In genomic region chr3:11774296-11774877, GRCh38 we compare ENCODE assay signal across 8 cellular contexts.
DNase-seq lines count a peak whose midpoint lies in the region; TF ChIP-seq lines count a peak whose summit lies in the region.

No MANE protein-coding gene starts in this region.

- H3K27ac ChIP-seq in 22Rv1 (no peak overlapping the region), sigmoid colon (no peak overlapping the region), MM.1S (ENCODE audit: low read length) (no peak overlapping the region)
- no peak overlapping the region for H3K27ac ChIP-seq in CD8-positive, alpha-beta memory T cell (ENCODE audit: low read depth, low read length)

- peaks cover 0 to 13% (median 5%) of the 10 kb centered on the region in 4 donors for H3K4me1 ChIP-seq in sigmoid colon
- peaks cover 10% of the 10 kb centered on the region; the same call in 1 of the 2 replicates for H3K4me1 ChIP-seq in MM.1S (ENCODE audit: low read length)
- peaks cover 14% of the 10 kb centered on the region for H3K4me1 ChIP-seq in CD8-positive, alpha-beta memory T cell (ENCODE audit: insufficient read depth, low read length)

- POLR2A ChIA-PET in CD8-positive, alpha-beta memory T cell (lab: Charles Lee), result no interaction called here

- intact Hi-C loops in sigmoid colon (cut with DNase I), result no loop called here

- TF ChIP-seq POLR2A in sigmoid colon (IDR thresholded peaks at IDR 0.05), result no peak

- no peak overlapping the region for H3K4me3 Mint-ChIP-seq in glutamatergic neuron (ENCODE audit: unreplicated experiment)
- H3K4me3 Mint-ChIP-seq in CD8-positive, alpha-beta memory T cell, result no peak overlapping the region

- WGBS in sigmoid colon, 2 donors, result 15 to 59% methylated on average over 2 of the region's 2 CpGs

- no peaks in the 10 kb centered on the region for H3K9me3 Mint-ChIP-seq in glutamatergic neuron (ENCODE audit: unreplicated experiment)
- H3K9me3 Mint-ChIP-seq in CD8-positive, alpha-beta memory T cell, result no peaks in the 10 kb centered on the region

- peak; percentile 62 for TF ChIP-seq CTCF in 22Rv1 (IDR thresholded peaks at IDR 0.05)
- peak; percentile 47 for TF ChIP-seq CTCF in glutamatergic neuron (IDR thresholded peaks at IDR 0.05; ENCODE audit: partially characterized antibody, unreplicated experiment)
- TF ChIP-seq CTCF in sigmoid colon (IDR thresholded peaks at IDR 0.05), result no peak
- TF ChIP-seq CTCF in MM.1S (IDR thresholded peaks at IDR 0.05; ENCODE audit: low read length), result no peak

- no peak overlapping the region for H2AFZ ChIP-seq in MM.1S (ENCODE audit: low read length)

- H3K9ac ChIP-seq in MM.1S (ENCODE audit: low read length), result no peak overlapping the region

- no peaks in the 10 kb centered on the region for H3K9me3 ChIP-seq in sigmoid colon
- no peaks in the 10 kb centered on the region for H3K9me3 ChIP-seq in MM.1S (replicated peaks; ENCODE audit: insufficient read depth, low read length)
- H3K9me3 ChIP-seq in CD8-positive, alpha-beta memory T cell (ENCODE audit: low read length), result no peaks in the 10 kb centered on the region

- no peak for TF ChIP-seq EP300 in sigmoid colon (IDR thresholded peaks at IDR 0.05)

- no peaks in the 10 kb centered on the region for H4K20me1 ChIP-seq in MM.1S (ENCODE audit: insufficient read depth, low read length)

- peaks cover 8% of the 10 kb centered on the region for H3K4me1 Mint-ChIP-seq in glutamatergic neuron (ENCODE audit: low read depth, unreplicated experiment)
- peaks cover 13 to 19% (median 16%) of the 10 kb centered on the region in 3 donors for H3K4me1 Mint-ChIP-seq in CD8-positive, alpha-beta memory T cell

- peaks cover 2% of the 10 kb centered on the region for H3K36me3 Mint-ChIP-seq in glutamatergic neuron (ENCODE audit: unreplicated experiment)
- peaks cover under 1 to 18% (median 8%) of the 10 kb centered on the region in 3 donors for H3K36me3 Mint-ChIP-seq in CD8-positive, alpha-beta memory T cell

- H3K27me3 ChIP-seq in sigmoid colon (no peaks in the 10 kb centered on the region), MM.1S (replicated peaks; ENCODE audit: insufficient read depth, low read length) (no peaks in the 10 kb centered on the region)
- H3K27me3 ChIP-seq in CD8-positive, alpha-beta memory T cell (ENCODE audit: insufficient read depth, low read length, poor library complexity, severe bottlenecking), result no peaks in the 10 kb centered on the region

- peak; percentile 51 for DNase-seq in H4 (ENCODE audit: low spot score)
- DNase-seq in SK-N-DZ (ENCODE audit: low spot score), result peak; percentile 82
- DNase-seq in glutamatergic neuron, result peak; percentile 68
- DNase-seq in sigmoid colon, result peak; percentile 68
- no peak for DNase-seq in MM.1S
- no peak for DNase-seq in CD8-positive, alpha-beta memory T cell
- no peak for DNase-seq in OCI-M2 (lab: John Stamatoyannopoulos, UW; ENCODE audit: unreplicated experiment)

- H3K9me2 ChIP-seq in MM.1S (replicated peaks; ENCODE audit: insufficient read depth, low read length), result no peaks in the 10 kb centered on the region

- H3F3A ChIP-seq in MM.1S (ENCODE audit: insufficient read depth, low read length), result no peaks in the 10 kb centered on the region

- H3K27ac Mint-ChIP-seq in glutamatergic neuron (ENCODE audit: unreplicated experiment), result peak overlapping the region; percentile 40
- peak overlapping the region in 1 of 8 donors; percentile 17 for H3K27ac Mint-ChIP-seq in CD8-positive, alpha-beta memory T cell

- H3K36me3 ChIP-seq in sigmoid colon (no peaks in the 10 kb centered on the region), MM.1S (replicated peaks; ENCODE audit: insufficient read depth, low read length) (no peaks in the 10 kb centered on the region)
- H3K36me3 ChIP-seq in CD8-positive, alpha-beta memory T cell (ENCODE audit: insufficient read depth, low read length), result no peaks in the 10 kb centered on the region

- CTCF ChIA-PET in CD8-positive, alpha-beta memory T cell (lab: Charles Lee), result no interaction called here

- H3K79me2 ChIP-seq in MM.1S (ENCODE audit: low read length), result no peaks in the 10 kb centered on the region

- no peak overlapping the region for H3K4me2 ChIP-seq in MM.1S (ENCODE audit: low read depth, low read length)

- H3K27me3 Mint-ChIP-seq in glutamatergic neuron (ENCODE audit: unreplicated experiment), result no peaks in the 10 kb centered on the region
- peaks cover 0 to 1% of the 10 kb centered on the region in 2 donors for H3K27me3 Mint-ChIP-seq in CD8-positive, alpha-beta memory T cell

- H3K4me3 ChIP-seq in sigmoid colon (no peak overlapping the region), MM.1S (ENCODE audit: low read length) (no peak overlapping the region)
- no peak overlapping the region for H3K4me3 ChIP-seq in CD8-positive, alpha-beta memory T cell (ENCODE audit: low read length)

Comparison
In these comparisons a context has a peak if more than half of its experiments do, and no peak if none do; other contexts are left out.
1. CTCF ChIP-seq: peak in 22Rv1 (single experiment) and glutamatergic neuron (single experiment); none in sigmoid colon (0 of 4) and MM.1S (single experiment).
2. DNase-seq: peak in H4 (single experiment), SK-N-DZ (single experiment), glutamatergic neuron (single experiment) and sigmoid colon (single experiment); none in MM.1S (single experiment), CD8-positive, alpha-beta memory T cell (0 of 5) and OCI-M2 (single experiment).